11 cellular contexts compared by ENCODE assay signal in genomic region chr1:17596651-17597509, GRCh38. TPM values are rescaled to one million over a fixed set of nuclear protein-coding genes. Genes with fewer than 3 reads are reported as not detected.
DNase-seq lines count a peak whose midpoint lies in the region; ATAC-seq and TF ChIP-seq lines count a peak whose summit lies in the region.
"Had no signal": no experiment of that assay in that cellular context is flagged by ENCODE, and none has a peak within 500 bp of the region (broad histone marks: within the 10 kb centered on the region; RNA-seq: fewer than 3 reads in every experiment).

No MANE protein-coding gene starts in this region.

- peaks cover 0 to 19% (median under 1%) of the 10 kb centered on the region in 4 donors for H3K36me3 ChIP-seq in esophagus muscularis mucosa
- H3K36me3 ChIP-seq in thoracic aorta, result no peaks in the 10 kb centered on the region

- WGBS in esophagus muscularis mucosa, result 78% methylated on average over 19 of the region's 19 CpGs

- peak; percentile 96 for DNase-seq in NCI-H1105 treated with DMSO at 0.1 percent for 48 hours (lab: John Stamatoyannopoulos, UW)
- DNase-seq in NCI-H524 (lab: John Stamatoyannopoulos, UW), result peak; percentile 71 to 87
- no peak for DNase-seq in esophagus muscularis mucosa (ENCODE audit: extremely low spot score)
- DNase-seq in thoracic aorta (ENCODE audit: low spot score), result no peak
- no peak for DNase-seq in GDM1 (lab: John Stamatoyannopoulos, UW)
- DNase-seq in EL, result no peak
- DNase-seq: activated T-cell treated with anti-CD3 and anti-CD28 coated beads, Interleukin-2, amount 50 U/mL, for 1 hour; stimulated activated CD4-positive, alpha-beta T cell treated with anti-CD3 and anti-CD28 coated beads, Interleukin-4, amount 100 ng/mL, for 4 hours had no signal

- H3K27ac ChIP-seq in esophagus muscularis mucosa (replicated peaks in 1 of 4) (peak overlapping the region; percentile 48 to 64 (median 54)), thoracic aorta (peak overlapping the region; percentile 72)

- H3K4me3 ChIP-seq in esophagus muscularis mucosa (no peak overlapping the region), thoracic aorta (no peak overlapping the region)
- H3K4me3 ChIP-seq: K562 had no signal

- H3K27me3 ChIP-seq in esophagus muscularis mucosa (no peaks in the 10 kb centered on the region), thoracic aorta (replicated peaks; ENCODE audit: insufficient read depth) (no peaks in the 10 kb centered on the region)

- peaks cover 45 to 94% (median 68%) of the 10 kb centered on the region in 4 donors for H3K4me1 ChIP-seq in esophagus muscularis mucosa
- H3K4me1 ChIP-seq in thoracic aorta (ENCODE audit: control insufficient read depth in 1 of 2, low read depth in 2 of 2), result peaks cover 33 to 100% of the 10 kb centered on the region in 2 donors

- TF ChIP-seq CTCF in esophagus muscularis mucosa (IDR thresholded peaks at IDR 0.05), result no peak
- no peak for TF ChIP-seq CTCF in thoracic aorta (IDR thresholded peaks at IDR 0.05)

- intact Hi-C loops in esophagus muscularis mucosa (cut with DNase I), result no loop called here

- TF ChIP-seq POLR2A in esophagus muscularis mucosa (IDR thresholded peaks at IDR 0.05; ENCODE audit: low read depth), result no peak

- no peak for TF ChIP-seq EP300 in esophagus muscularis mucosa (IDR thresholded peaks at IDR 0.05)

- H3K9me3 ChIP-seq in esophagus muscularis mucosa (no peaks in the 10 kb centered on the region), thoracic aorta (no peaks in the 10 kb centered on the region)

- ATAC-seq in thoracic aorta (ENCODE audit: insufficient number of reproducible peaks, low FRiP score, low read depth) (no peak), GM21723 (IDR thresholded peaks at IDR 0.05; ENCODE audit: unreplicated experiment) (no peak), HG03159 (IDR thresholded peaks at IDR 0.05; ENCODE audit: unreplicated experiment) (no peak)

RNA-seq across cellular contexts. Expression of gene ARHGEF10L, which starts 57.4 kb away (rescaled TPM):
- total RNA-seq in esophagus muscularis mucosa, result 10 to 100 TPM; 46.6 to 93.0 (median 66.9) TPM
- total RNA-seq in thoracic aorta, result 100 to 1,000 TPM; 226 to 301 TPM

Comparison
In these comparisons a context has a peak if more than half of its experiments do, and no peak if none do; other contexts are left out.
1. DNase-seq: peak in NCI-H1105 treated with DMSO at 0.1 percent for 48 hours (single experiment) and NCI-H524 (2 of 2); none in esophagus muscularis mucosa (single experiment), thoracic aorta (single experiment), GDM1 (single experiment) and EL (single experiment).